ENCODE assay signal across 1 cellular context in genomic region chr1:31155216-31155806, GRCh38.
TF ChIP-seq lines count a peak whose summit lies in the region.

No MANE protein-coding gene starts in this region.

TF ChIP-seq in HEK293, 187 proteins besides CTCF, POLR2A, EP300 and RAD21 (continued from another document and continues in another):
- no peak for TF ChIP-seq HOXD13 (CRISPR knock-in tag; IDR thresholded peaks at IDR 0.05; ENCODE audit: borderline replicate concordance)
- no peak for TF ChIP-seq PRDM2 (tag by site-specific recombination; IDR thresholded peaks at IDR 0.05; ENCODE audit: borderline replicate concordance)
- TF ChIP-seq ZNF449 (tag by site-specific recombination; IDR thresholded peaks at IDR 0.05) = peak; percentile 99
- peak; percentile 64 for TF ChIP-seq ZNF513 (tag by site-specific recombination; IDR thresholded peaks at IDR 0.05)
- 0 out of 2 replicates have a peak, but pooled peaks have one; percentile 38 for TF ChIP-seq PRDM1 (tag by site-specific recombination; IDR thresholded peaks at IDR 0.05)
- TF ChIP-seq ZBTB6 (tag by site-specific recombination; IDR thresholded peaks at IDR 0.05) = no peak
- peak; percentile 86 for TF ChIP-seq ZBTB26 (tag by site-specific recombination; optimal IDR thresholded peaks at IDR 0.05)
- TF ChIP-seq ZNF785 (tag by site-specific recombination; IDR thresholded peaks at IDR 0.05) = no peak
- peak; percentile 39; the same call in 1 of the 2 replicates for TF ChIP-seq ZNF76 (tag by site-specific recombination; IDR thresholded peaks at IDR 0.05; ENCODE audit: borderline replicate concordance, low read depth)
- peak; percentile 63 for TF ChIP-seq SP7 (tag by site-specific recombination; IDR thresholded peaks at IDR 0.05)
- peak; percentile 83 for TF ChIP-seq ZFHX2 (tag by site-specific recombination; conservative IDR thresholded peaks at IDR 0.05)
- TF ChIP-seq ZNF521 (tag by site-specific recombination; IDR thresholded peaks at IDR 0.05) = no peak
- TF ChIP-seq RBAK (tag by site-specific recombination; IDR thresholded peaks at IDR 0.05) = no peak
- TF ChIP-seq ZBTB20 (tag by site-specific recombination; IDR thresholded peaks at IDR 0.05) = peak; percentile 86
- TF ChIP-seq SP2 (tag by site-specific recombination; IDR thresholded peaks at IDR 0.05) = peak; percentile 68
- peak; percentile 86 for TF ChIP-seq PATZ1 (tag by site-specific recombination; IDR thresholded peaks at IDR 0.05)
- no peak for TF ChIP-seq ZNF549 (tag by site-specific recombination; IDR thresholded peaks at IDR 0.05)
- TF ChIP-seq ZNF23 (tag by site-specific recombination; IDR thresholded peaks at IDR 0.05; ENCODE audit: borderline replicate concordance) = no peak
- peak; percentile 86 for TF ChIP-seq KLF9 (tag by site-specific recombination; IDR thresholded peaks at IDR 0.05; ENCODE audit: low read depth)
- no peak for TF ChIP-seq TSHZ1 (tag by site-specific recombination; IDR thresholded peaks at IDR 0.05; ENCODE audit: borderline replicate concordance)
- TF ChIP-seq ZNF623 (tag by site-specific recombination; IDR thresholded peaks at IDR 0.05) = no peak
- no peak for TF ChIP-seq YY2 (tag by site-specific recombination; IDR thresholded peaks at IDR 0.05)
- no peak for TF ChIP-seq ZNF501 (tag by site-specific recombination; IDR thresholded peaks at IDR 0.05)
- TF ChIP-seq ZIC2 (tag by site-specific recombination; IDR thresholded peaks at IDR 0.05) = peak; percentile 78
- peak; percentile 44; the same call in 1 of the 2 replicates for TF ChIP-seq ZNF391 (tag by site-specific recombination; IDR thresholded peaks at IDR 0.05; ENCODE audit: borderline replicate concordance, low read depth)
- no peak for TF ChIP-seq ZNF621 (tag by site-specific recombination; IDR thresholded peaks at IDR 0.05)
- no peak for TF ChIP-seq OVOL3 (tag by site-specific recombination; IDR thresholded peaks at IDR 0.05)
- no peak for TF ChIP-seq ZFP3 (tag by site-specific recombination; IDR thresholded peaks at IDR 0.05; ENCODE audit: low read depth)
- peak; percentile 86 for TF ChIP-seq ZNF398 (tag by site-specific recombination; IDR thresholded peaks at IDR 0.05)
- TF ChIP-seq SALL2 (tag by site-specific recombination; IDR thresholded peaks at IDR 0.05; ENCODE audit: borderline replicate concordance) = no peak
- peak; percentile 46; the same call in 1 of the 2 replicates for TF ChIP-seq ZXDB (tag by site-specific recombination; IDR thresholded peaks at IDR 0.05)
- no peak for TF ChIP-seq ZNF140 (tag by site-specific recombination; IDR thresholded peaks at IDR 0.05)
- TF ChIP-seq ZNF747 (tag by site-specific recombination; IDR thresholded peaks at IDR 0.05) = no peak
- no peak for TF ChIP-seq ZNF830 (tag by site-specific recombination; IDR thresholded peaks at IDR 0.05; ENCODE audit: low read depth)
- peak; percentile 59; the same call in 1 of the 2 replicates for TF ChIP-seq ZBTB10 (tag by site-specific recombination; IDR thresholded peaks at IDR 0.05)
- no peak for TF ChIP-seq ZNF223 (tag by site-specific recombination; IDR thresholded peaks at IDR 0.05)
- no peak for TF ChIP-seq ZNF121 (tag by site-specific recombination; IDR thresholded peaks at IDR 0.05)
